Comparison of ENCODE assay signal across 1 cellular context in genomic region chr5:176771102-176771845, GRCh38.
TF ChIP-seq lines count a peak whose summit lies in the region.

No MANE protein-coding gene starts in this region.

TF ChIP-seq in HepG2, 621 proteins besides CTCF, POLR2A, EP300 and RAD21 (continued from another document):
- TF ChIP-seq TFDP2 (CRISPR knock-in tag; IDR thresholded peaks at IDR 0.05) (no peak), ZNF615 (CRISPR knock-in tag; IDR thresholded peaks at IDR 0.05; ENCODE audit: borderline replicate concordance) (no peak), HNRNPUL1 (IDR thresholded peaks at IDR 0.05; ENCODE audit: low read depth, low read length) (no peak), FOXK1 (CRISPR knock-in tag; IDR thresholded peaks at IDR 0.05; ENCODE audit: borderline replicate concordance, low read depth) (no peak), ZNF678 (CRISPR knock-in tag; IDR thresholded peaks at IDR 0.05) (no peak)
